In genomic region chrX:130280901-130281300, GRCh38 we compare ENCODE assay signal across 20 cellular contexts. TPM values are rescaled to one million over a fixed set of nuclear protein-coding genes. Genes with fewer than 3 reads are reported as not detected.
DNase-seq lines count a peak whose midpoint lies in the region; ATAC-seq, FAIRE-seq and TF ChIP-seq lines count a peak whose summit lies in the region.
"Had no signal": no experiment of that assay in that cellular context is flagged by ENCODE, and none has a peak within 500 bp of the region (broad histone marks: within the 10 kb centered on the region; RNA-seq: fewer than 3 reads in every experiment).

No MANE protein-coding gene starts in this region.

- no peaks in the 10 kb centered on the region for H3K36me3 ChIP-seq in HAP-1 (replicated peaks)
- H3K36me3 ChIP-seq in K562 (ENCODE audit: control insufficient read depth, insufficient read depth, low read length): no peaks in the 10 kb centered on the region
- no peaks in the 10 kb centered on the region for H3K36me3 ChIP-seq in iPS-20b (ENCODE audit: insufficient read depth, low read depth, low read length)
- no peaks in the 10 kb centered on the region for H3K36me3 ChIP-seq in naive thymus-derived CD4-positive, alpha-beta T cell (ENCODE audit: control insufficient read depth in 2 of 3, insufficient read depth in 3 of 3, low read length in 3 of 3)

- H3K27me3 Mint-ChIP-seq in naive thymus-derived CD4-positive, alpha-beta T cell: peaks cover 0 to 8% (median 0%) of the 10 kb centered on the region in 5 donors

- no peaks in the 10 kb centered on the region for H3K36me3 Mint-ChIP-seq in naive thymus-derived CD4-positive, alpha-beta T cell

- peak overlapping the region; percentile 40; the same call in 1 of the 2 replicates for H2AFZ ChIP-seq in K562 (ENCODE audit: low read depth, low read length)

- H3K4me2 ChIP-seq in K562 (ENCODE audit: insufficient read depth, low read length): no peak overlapping the region
- H3K4me2 ChIP-seq: KMS-11 had no signal

- no peak for TF ChIP-seq RAD21 in K562 (CRISPR knock-in tag; conservative IDR thresholded peaks at IDR 0.05 in 1 of 2, IDR thresholded peaks at IDR 0.05 in 1 of 2)

- no peaks in the 10 kb centered on the region for H4K20me1 ChIP-seq in K562 (replicated peaks; ENCODE audit: control insufficient read depth, insufficient read depth, low read length)

- peaks cover 0 to 4% (median 0%) of the 10 kb centered on the region in 7 donors for H3K4me1 Mint-ChIP-seq in naive thymus-derived CD4-positive, alpha-beta T cell

- WGBS in K562 (ENCODE audit: insufficient coverage, low coverage, missing lambda C conversion rate): 0% methylated on average over 2 of the region's 3 CpGs

- intact Hi-C loops in K562 (cut with micrococcal nuclease): no loop called here
- intact Hi-C loops in naive thymus-derived CD4-positive, alpha-beta T cell (cut with micrococcal nuclease): no loop called here

- H3K9ac ChIP-seq in K562 (ENCODE audit: insufficient read depth in 1 of 2, low read depth in 2 of 2, low read length in 2 of 2): no peak overlapping the region
- H3K9ac ChIP-seq in iPS-20b (ENCODE audit: low read depth, low read length): peak overlapping the region; percentile 38; the same call in 1 of the 2 replicates
- H3K9ac ChIP-seq: KMS-11 had no signal

- in situ Hi-C loops in HAP-1 (cut with MboI; ENCODE audit: low sequenced_read_pairs) (no loop called here), K562 (cut with MboI) (no loop called here)

- CTCF ChIA-PET in K562 (lab: Yijun Ruan, JAX; ENCODE audit: low intra/inter-chr PET ratio): no interaction called here
- CTCF ChIA-PET in naive thymus-derived CD4-positive, alpha-beta T cell (lab: Charles Lee): no interaction called here

- no peaks in the 10 kb centered on the region for H3K9me3 Mint-ChIP-seq in naive thymus-derived CD4-positive, alpha-beta T cell

- H3K27ac Mint-ChIP-seq in naive thymus-derived CD4-positive, alpha-beta T cell: no peak overlapping the region

- no peak overlapping the region for H3K4me3 Mint-ChIP-seq in naive thymus-derived CD4-positive, alpha-beta T cell

- DNase-seq in HAP-1 (ENCODE audit: low spot score in 2 of 2): peak; percentile 79 to 92
- no peak for DNase-seq in K562 (ENCODE audit: extremely low read depth in 1 of 4, low spot score in 3 of 4)
- DNase-seq in naive thymus-derived CD4-positive, alpha-beta T cell: no peak
- no peak for DNase-seq in midbrain (lab: John Stamatoyannopoulos, UW)
- DNase-seq in CD1c-positive myeloid dendritic cell (ENCODE audit: extremely low spot score): no peak
- no peak for DNase-seq in hippocampal formation (lab: John Stamatoyannopoulos, UW)
- DNase-seq: DMS79 treated with DMSO at 0.1 percent for 48 hours, MV-4-11, NCI-H1417 treated with DMSO at 0.1 percent for 48 hours, NCI-H187 treated with DMSO at 0.1 percent for 48 hours, NCI-H2227 treated with DMSO at 0.1 percent for 48 hours, NCI-H510A treated with DMSO at 0.1 percent for 48 hours, NCI-H774, SIG-M5 had no signal

- no peak for TF ChIP-seq CTCF in K562 (IDR thresholded peaks at IDR 0.05 in 2 of 3, conservative IDR thresholded peaks at IDR 0.05 in 1 of 3; ENCODE audit: insufficient read depth in 2 of 3, low read depth in 1 of 3, low read length in 3 of 3)

- no TSS peak for BruUV-seq in K562 (replicated peaks; lab: Mats Ljungman, UMichigan)

- H3K4me3 ChIP-seq in HAP-1: no peak overlapping the region
- H3K4me3 ChIP-seq in K562: no peak overlapping the region
- 0 out of 2 replicates have a peak overlapping the region, but pooled peaks have one; percentile 27 for H3K4me3 ChIP-seq in iPS-20b (ENCODE audit: low read length)
- no peak overlapping the region for H3K4me3 ChIP-seq in naive thymus-derived CD4-positive, alpha-beta T cell (ENCODE audit: low read length)

- no peak for TF ChIP-seq EP300 in K562 (IDR thresholded peaks at IDR 0.05; ENCODE audit: low read length)

- no peaks in the 10 kb centered on the region for H3K9me3 ChIP-seq in HAP-1
- H3K9me3 ChIP-seq in K562 (replicated peaks; ENCODE audit: control insufficient read depth, insufficient read depth, low read depth, low read length): no peaks in the 10 kb centered on the region
- H3K9me3 ChIP-seq in iPS-20b (ENCODE audit: insufficient read depth, low read depth, low read length): no peaks in the 10 kb centered on the region
- no peaks in the 10 kb centered on the region for H3K9me3 ChIP-seq in naive thymus-derived CD4-positive, alpha-beta T cell (ENCODE audit: control insufficient read depth in 2 of 3, low read length in 3 of 3)

- FAIRE-seq in K562 (lab: Jason Lieb, UNC): no peak
- FAIRE-seq: G401.6 had no signal

- H3K79me2 ChIP-seq in K562 (ENCODE audit: control insufficient read depth, insufficient read depth, low read length): no peaks in the 10 kb centered on the region

- peaks cover 39% of the 10 kb centered on the region for H3K4me1 ChIP-seq in HAP-1
- no peaks in the 10 kb centered on the region for H3K4me1 ChIP-seq in K562 (replicated peaks in 1 of 2; ENCODE audit: control insufficient read depth in 2 of 2, insufficient read depth in 2 of 2, low read length in 2 of 2)
- H3K4me1 ChIP-seq in iPS-20b (ENCODE audit: insufficient read depth, low read length): peaks cover 7% of the 10 kb centered on the region; the same call in 1 of the 2 replicates
- H3K4me1 ChIP-seq in naive thymus-derived CD4-positive, alpha-beta T cell (ENCODE audit: control insufficient read depth in 2 of 2, insufficient read depth in 2 of 2, low read length in 2 of 2): no peaks in the 10 kb centered on the region

- no peaks in the 10 kb centered on the region for H3K9me1 ChIP-seq in K562 (ENCODE audit: control insufficient read depth, insufficient read depth, low read length)

- no peak for ATAC-seq in K562
- ATAC-seq in naive thymus-derived CD4-positive, alpha-beta T cell: no peak
- ATAC-seq: SK-N-SH treated with all-trans-retinoic acid at 6 μM for 48 hours had no signal

- POLR2A ChIA-PET in K562 (lab: Yijun Ruan, JAX): no interaction called here
- POLR2A ChIA-PET in naive thymus-derived CD4-positive, alpha-beta T cell (lab: Charles Lee): no interaction called here

- TF ChIP-seq POLR2A in K562 (conservative IDR thresholded peaks at IDR 0.05): no peak

- H3K27ac ChIP-seq in K562 (ENCODE audit: extremely low read depth, low read depth, low read length) (no peak overlapping the region), iPS-20b (ENCODE audit: low read length) (no peak overlapping the region)
- no peak overlapping the region for H3K27ac ChIP-seq in naive thymus-derived CD4-positive, alpha-beta T cell (ENCODE audit: low read depth, low read length)
- H3K27ac ChIP-seq: C4-2B, KMS-11, RWPE1 had no signal

- H3K27me3 ChIP-seq in HAP-1 (ENCODE audit: low read depth) (no peaks in the 10 kb centered on the region), K562 (ENCODE audit: control insufficient read depth in 2 of 2, insufficient read depth in 2 of 2, low read length in 2 of 2) (no peaks in the 10 kb centered on the region; a peak in 1 of 5 replicates), iPS-20b (ENCODE audit: insufficient read depth, low read length) (no peaks in the 10 kb centered on the region)
- H3K27me3 ChIP-seq in naive thymus-derived CD4-positive, alpha-beta T cell (ENCODE audit: control insufficient read depth in 2 of 2, insufficient read depth in 2 of 2, low read length in 2 of 2): no peaks in the 10 kb centered on the region

RNA-seq across cellular contexts. Expression of gene ZNF280C, which starts 12.2 kb away (rescaled TPM):
- 3.2 and 11.5 TPM in 2 replicates for total RNA-seq in K562 (2011; cell fraction: chromatin; rRNA removed; ENCODE audit: low replicate concordance)
- total RNA-seq in K562 (2011; cell fraction: nucleolus; rRNA removed): 1.3 and 1.8 TPM in 2 replicates
- total RNA-seq in K562 (2011; cell fraction: nucleoplasm; rRNA removed): 4.5 and 8.2 TPM in 2 replicates
- total RNA-seq in K562 (2014; rRNA removed) (2.5 and 3.2 TPM in 2 replicates), K562 (2014; rRNA removed; fragmentation: Illumina TruSeq; extraction: Trizol) (7.6 and 7.7 TPM in 2 replicates), K562 (2015; rRNA removed; fragmentation: Illumina TruSeq; extraction: Trizol) (6.9 and 7.1 TPM in 2 replicates), K562 (2021) (4.5 and 4.8 TPM in 2 replicates)
- polyA plus RNA-seq in K562 (2011; rRNA removed) (6.6 and 8.3 TPM in 2 replicates), K562 (2014; fragmentation: Illumina TruSeq; extraction: Trizol) (3.2 and 4.4 TPM in 2 replicates), K562 (2014; fragmentation: Nextera tagmentation; extraction: Ambion mirVana) (1 to 10 TPM; 1.6 to 1.8 TPM), K562 (2014; rRNA removed) (3.6 and 4.8 TPM in 2 replicates)
- polyA plus RNA-seq in K562 (2011; cell fraction: cytosol; rRNA removed): 2.2 and 3.6 TPM in 2 replicates
- polyA plus RNA-seq in K562 (2011; cell fraction: nucleus; rRNA removed): 2.8 and 3.5 TPM in 2 replicates
- polyA plus RNA-seq in K562 (2012): 1.2 and 1.7 TPM in 2 replicates
- polyA minus RNA-seq in K562 (2011; rRNA and poly(A)+ RNA removed): 13.4 and 14.7 TPM in 2 replicates
- 2.9 and 3.9 TPM in 2 replicates for polyA minus RNA-seq in K562 (2011; cell fraction: cytosol; rRNA and poly(A)+ RNA removed)
- polyA minus RNA-seq in K562 (2011; cell fraction: nucleus; rRNA and poly(A)+ RNA removed): 2.2 and 5.0 TPM in 2 replicates
- total RNA-seq in naive thymus-derived CD4-positive, alpha-beta T cell: 1 to 10 TPM; 3.9 to 5.6 (median 4.4) TPM
- 1 to 10 TPM; 2.4 to 2.5 TPM for polyA plus RNA-seq in naive thymus-derived CD4-positive, alpha-beta T cell

RNA-seq across cellular contexts. Expression of gene SLC25A14, which starts 58.8 kb away (rescaled TPM):
- total RNA-seq in K562 (2011; cell fraction: chromatin; rRNA removed; ENCODE audit: low replicate concordance): 17.0 and 28.3 TPM in 2 replicates
- 9.1 and 9.5 TPM in 2 replicates for total RNA-seq in K562 (2011; cell fraction: nucleolus; rRNA removed)
- total RNA-seq in K562 (2011; cell fraction: nucleoplasm; rRNA removed): 15.0 and 16.3 TPM in 2 replicates
- total RNA-seq in K562 (2014; rRNA removed) (9.0 and 9.5 TPM in 2 replicates), K562 (2014; rRNA removed; fragmentation: Illumina TruSeq; extraction: Trizol) (15.8 and 16.9 TPM in 2 replicates), K562 (2015; rRNA removed; fragmentation: Illumina TruSeq; extraction: Trizol) (14.0 and 15.2 TPM in 2 replicates), K562 (2021) (13.7 and 14.7 TPM in 2 replicates)
- polyA plus RNA-seq in K562 (2011; rRNA removed) (18.9 and 21.5 TPM in 2 replicates), K562 (2014; fragmentation: Illumina TruSeq; extraction: Trizol) (13.6 and 14.8 TPM in 2 replicates), K562 (2014; fragmentation: Nextera tagmentation; extraction: Ambion mirVana) (10 to 100 TPM; 32.1 to 33.3 TPM), K562 (2014; rRNA removed) (17.9 and 19.3 TPM in 2 replicates)
- 4.0 and 9.3 TPM in 2 replicates for polyA plus RNA-seq in K562 (2011; cell fraction: cytosol; rRNA removed)
- 27.9 and 40.5 TPM in 2 replicates for polyA plus RNA-seq in K562 (2011; cell fraction: nucleus; rRNA removed)
- 15.0 and 17.6 TPM in 2 replicates for polyA plus RNA-seq in K562 (2012)
- 16.8 and 17.8 TPM in 2 replicates for polyA minus RNA-seq in K562 (2011; rRNA and poly(A)+ RNA removed)
- 4.0 and 6.0 TPM in 2 replicates for polyA minus RNA-seq in K562 (2011; cell fraction: cytosol; rRNA and poly(A)+ RNA removed)
- polyA minus RNA-seq in K562 (2011; cell fraction: nucleus; rRNA and poly(A)+ RNA removed): 12.1 and 15.6 TPM in 2 replicates
- 10 to 100 TPM; 10.7 to 14.3 (median 13.8) TPM for total RNA-seq in naive thymus-derived CD4-positive, alpha-beta T cell
- polyA plus RNA-seq in naive thymus-derived CD4-positive, alpha-beta T cell: 1 to 10 TPM; 5.5 to 7.4 TPM

Comparison
In these comparisons a context has a peak if more than half of its experiments do, and no peak if none do; other contexts are left out.
1. DNase-seq: peak in HAP-1 (2 of 2); none in K562 (0 of 4), naive thymus-derived CD4-positive, alpha-beta T cell (0 of 9), midbrain (single experiment), CD1c-positive myeloid dendritic cell (single experiment) and hippocampal formation (0 of 2).